In the genomic region with DNA sequence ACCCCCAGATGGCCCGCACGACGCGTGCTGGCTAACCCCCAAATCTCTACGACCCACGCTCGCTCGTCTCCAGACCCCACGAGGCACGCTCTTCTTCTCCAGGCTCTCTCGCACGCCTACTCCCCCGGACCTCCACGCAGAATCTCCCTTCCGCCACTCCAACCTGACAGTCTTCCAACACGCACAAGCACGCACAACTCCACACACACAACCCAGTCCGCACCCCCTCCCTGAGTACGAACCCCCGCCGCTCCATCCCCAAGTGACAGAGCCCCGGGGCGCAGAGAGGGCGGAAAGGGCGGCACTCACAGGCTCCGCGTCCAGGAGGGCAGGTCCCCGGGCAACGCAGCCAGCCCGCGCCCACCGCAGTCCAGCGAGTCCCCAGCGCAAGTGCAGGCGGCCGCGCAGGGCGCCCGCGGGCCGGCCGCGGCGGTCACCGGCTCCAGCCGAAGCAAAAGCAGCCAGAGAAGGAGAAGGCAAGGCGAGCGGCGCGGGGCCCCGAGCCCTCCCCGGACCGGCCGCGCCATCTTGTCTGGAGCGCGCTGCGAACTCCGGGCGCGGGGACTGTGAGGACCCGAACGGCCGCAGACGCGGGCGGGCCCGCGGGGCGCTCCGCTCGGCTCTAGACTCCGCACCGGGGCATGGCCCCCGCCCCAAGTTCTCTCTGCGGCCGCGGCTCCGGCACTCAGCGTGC, we compare ENCODE assay signal across 1 cellular context.
TF ChIP-seq lines count a peak whose summit lies in the region.

No MANE protein-coding gene starts in this region.

TF ChIP-seq in HepG2, 621 proteins besides CTCF, POLR2A, EP300 and RAD21 (continued from another document and continues in another):
- TF ChIP-seq, protein P1, sequence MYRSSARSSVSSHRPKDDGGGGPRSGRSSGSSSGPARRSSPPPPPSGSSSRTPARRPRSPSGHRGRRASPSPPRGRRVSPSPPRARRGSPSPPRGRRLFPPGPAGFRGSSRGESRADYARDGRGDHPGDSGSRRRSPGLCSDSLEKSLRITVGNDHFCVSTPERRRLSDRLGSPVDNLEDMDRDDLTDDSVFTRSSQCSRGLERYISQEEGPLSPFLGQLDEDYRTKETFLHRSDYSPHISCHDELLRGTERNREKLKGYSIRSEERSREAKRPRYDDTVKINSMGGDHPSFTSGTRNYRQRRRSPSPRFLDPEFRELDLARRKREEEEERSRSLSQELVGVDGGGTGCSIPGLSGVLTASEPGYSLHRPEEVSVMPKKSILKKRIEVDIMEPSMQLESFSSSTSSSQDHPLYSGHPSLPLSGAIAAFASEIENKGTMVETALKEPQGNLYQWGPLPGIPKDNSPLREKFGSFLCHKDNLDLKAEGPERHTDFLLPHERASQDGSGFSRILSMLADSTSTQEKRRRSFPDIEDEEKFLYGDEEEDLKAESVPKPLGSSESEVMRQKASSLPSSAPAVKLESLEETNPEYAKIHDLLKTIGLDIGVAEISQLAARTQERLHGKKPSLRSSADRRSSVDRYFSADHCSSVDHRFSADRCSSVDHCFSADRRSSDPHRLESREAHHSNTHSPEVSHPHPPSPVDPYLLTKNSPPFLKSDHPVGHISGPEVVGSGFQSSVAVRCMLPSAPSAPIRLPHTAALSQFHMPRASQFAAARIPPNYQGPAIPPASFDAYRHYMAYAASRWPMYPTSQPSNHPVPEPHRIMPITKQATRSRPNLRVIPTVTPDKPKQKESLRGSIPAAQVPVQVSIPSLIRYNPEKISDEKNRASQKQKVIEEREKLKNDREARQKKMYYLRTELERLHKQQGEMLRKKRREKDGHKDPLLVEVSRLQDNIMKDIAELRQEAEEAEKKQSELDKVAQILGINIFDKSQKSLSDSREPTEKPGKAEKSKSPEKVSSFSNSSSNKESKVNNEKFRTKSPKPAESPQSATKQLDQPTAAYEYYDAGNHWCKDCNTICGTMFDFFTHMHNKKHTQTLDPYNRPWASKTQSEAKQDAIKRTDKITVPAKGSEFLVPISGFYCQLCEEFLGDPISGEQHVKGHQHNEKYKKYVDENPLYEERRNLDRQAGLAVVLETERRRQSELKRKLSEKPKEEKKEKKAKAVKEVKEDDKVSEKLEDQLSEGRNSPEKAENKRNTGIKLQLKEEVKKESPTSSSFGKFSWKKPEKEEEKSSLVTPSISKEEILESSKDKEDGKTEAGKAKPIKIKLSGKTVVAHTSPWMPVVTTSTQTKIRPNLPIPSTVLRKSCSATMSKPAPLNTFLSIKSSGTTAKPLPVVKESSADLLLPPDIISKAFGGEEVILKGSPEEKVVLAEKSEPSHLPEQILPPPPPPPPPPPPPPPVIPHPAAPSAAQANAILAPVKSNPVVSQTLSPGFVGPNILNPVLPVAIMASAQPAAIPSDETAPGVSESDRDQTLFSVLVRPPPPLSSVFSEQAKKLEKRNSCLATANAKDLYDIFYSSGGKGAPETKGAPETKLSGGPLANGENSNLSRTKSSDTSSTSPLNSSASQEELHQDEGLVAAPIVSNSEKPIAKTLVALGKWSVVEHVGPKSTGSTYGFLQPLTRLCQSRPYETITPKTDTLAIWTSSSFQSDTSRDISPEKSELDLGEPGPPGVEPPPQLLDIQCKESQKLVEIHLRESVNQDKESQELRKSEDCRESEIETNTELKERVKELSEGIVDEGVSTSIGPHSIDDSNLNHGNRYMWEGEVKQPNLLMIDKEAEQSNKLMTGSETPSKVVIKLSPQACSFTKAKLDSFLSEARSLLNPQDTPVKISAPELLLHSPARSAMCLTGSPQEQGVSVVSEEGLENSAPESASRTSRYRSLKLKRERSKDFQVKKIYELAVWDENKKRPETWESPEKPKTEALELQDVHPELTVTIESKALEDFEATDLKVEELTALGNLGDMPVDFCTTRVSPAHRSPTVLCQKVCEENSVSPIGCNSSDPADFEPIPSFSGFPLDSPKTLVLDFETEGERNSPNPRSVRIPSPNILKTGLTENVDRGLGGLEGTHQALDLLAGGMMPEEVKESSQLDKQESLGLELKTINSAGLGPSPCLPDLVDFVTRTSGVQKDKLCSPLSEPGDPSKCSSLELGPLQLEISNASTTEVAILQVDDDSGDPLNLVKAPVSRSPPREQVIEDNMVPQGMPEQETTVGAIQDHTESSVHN (CRISPR knock-in tag; IDR thresholded peaks at IDR 0.05) = no peak
- TF ChIP-seq, protein P2, sequence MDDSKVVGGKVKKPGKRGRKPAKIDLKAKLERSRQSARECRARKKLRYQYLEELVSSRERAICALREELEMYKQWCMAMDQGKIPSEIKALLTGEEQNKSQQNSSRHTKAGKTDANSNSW (CRISPR knock-in tag; IDR thresholded peaks at IDR 0.05; ENCODE audit: borderline replicate concordance) = 0 out of 2 replicates have a peak, but pooled peaks have one; percentile 29
- TF ChIP-seq PHF8 (CRISPR knock-in tag; IDR thresholded peaks at IDR 0.05) (no peak), FOXA3 (CRISPR knock-in tag; IDR thresholded peaks at IDR 0.05) (no peak), PAF1 (CRISPR knock-in tag; IDR thresholded peaks at IDR 0.05) (no peak), ZNF343 (CRISPR knock-in tag; IDR thresholded peaks at IDR 0.05) (no peak), FOXO1 (CRISPR knock-in tag; IDR thresholded peaks at IDR 0.05) (no peak), DMAP1 (CRISPR knock-in tag; IDR thresholded peaks at IDR 0.05) (no peak), NFE2L1 (CRISPR knock-in tag; IDR thresholded peaks at IDR 0.05; ENCODE audit: borderline replicate concordance) (no peak), KLF12 (CRISPR knock-in tag; IDR thresholded peaks at IDR 0.05; ENCODE audit: borderline replicate concordance) (0 out of 2 replicates have a peak, but pooled peaks have one; percentile 1), ZKSCAN1 (IDR thresholded peaks at IDR 0.05; ENCODE audit: low read length) (no peak), NFKB2 (CRISPR knock-in tag; IDR thresholded peaks at IDR 0.05; ENCODE audit: borderline replicate concordance) (peak; percentile 59; the same call in 1 of the 2 replicates), SPEN (CRISPR knock-in tag; IDR thresholded peaks at IDR 0.05; ENCODE audit: low read depth) (no peak), JDP2 (CRISPR knock-in tag; IDR thresholded peaks at IDR 0.05; ENCODE audit: borderline replicate concordance) (no peak), CAMTA2 (CRISPR knock-in tag; IDR thresholded peaks at IDR 0.05; ENCODE audit: borderline replicate concordance) (no peak), YY1 (IDR thresholded peaks at IDR 0.05; ENCODE audit: insufficient read depth, insufficient replicate concordance, low read depth, low read length) (peak; percentile 86), ZNF703 (CRISPR knock-in tag; IDR thresholded peaks at IDR 0.05; ENCODE audit: borderline replicate concordance) (no peak), CBX1 (IDR thresholded peaks at IDR 0.05; ENCODE audit: low read depth) (no peak), ZNF577 (CRISPR knock-in tag; IDR thresholded peaks at IDR 0.05; ENCODE audit: borderline replicate concordance, low read depth) (no peak), CHD4 (IDR thresholded peaks at IDR 0.05; ENCODE audit: borderline replicate concordance, low read length) (no peak), ZNF615 (CRISPR knock-in tag; IDR thresholded peaks at IDR 0.05; ENCODE audit: borderline replicate concordance) (no peak), GABPA (IDR thresholded peaks at IDR 0.05; ENCODE audit: low read depth, low read length) (no peak), GABPA (CRISPR knock-in tag; IDR thresholded peaks at IDR 0.05; ENCODE audit: low read depth) (no peak), FOXM1 (CRISPR knock-in tag; IDR thresholded peaks at IDR 0.05) (no peak)
- TF ChIP-seq, protein P3, sequence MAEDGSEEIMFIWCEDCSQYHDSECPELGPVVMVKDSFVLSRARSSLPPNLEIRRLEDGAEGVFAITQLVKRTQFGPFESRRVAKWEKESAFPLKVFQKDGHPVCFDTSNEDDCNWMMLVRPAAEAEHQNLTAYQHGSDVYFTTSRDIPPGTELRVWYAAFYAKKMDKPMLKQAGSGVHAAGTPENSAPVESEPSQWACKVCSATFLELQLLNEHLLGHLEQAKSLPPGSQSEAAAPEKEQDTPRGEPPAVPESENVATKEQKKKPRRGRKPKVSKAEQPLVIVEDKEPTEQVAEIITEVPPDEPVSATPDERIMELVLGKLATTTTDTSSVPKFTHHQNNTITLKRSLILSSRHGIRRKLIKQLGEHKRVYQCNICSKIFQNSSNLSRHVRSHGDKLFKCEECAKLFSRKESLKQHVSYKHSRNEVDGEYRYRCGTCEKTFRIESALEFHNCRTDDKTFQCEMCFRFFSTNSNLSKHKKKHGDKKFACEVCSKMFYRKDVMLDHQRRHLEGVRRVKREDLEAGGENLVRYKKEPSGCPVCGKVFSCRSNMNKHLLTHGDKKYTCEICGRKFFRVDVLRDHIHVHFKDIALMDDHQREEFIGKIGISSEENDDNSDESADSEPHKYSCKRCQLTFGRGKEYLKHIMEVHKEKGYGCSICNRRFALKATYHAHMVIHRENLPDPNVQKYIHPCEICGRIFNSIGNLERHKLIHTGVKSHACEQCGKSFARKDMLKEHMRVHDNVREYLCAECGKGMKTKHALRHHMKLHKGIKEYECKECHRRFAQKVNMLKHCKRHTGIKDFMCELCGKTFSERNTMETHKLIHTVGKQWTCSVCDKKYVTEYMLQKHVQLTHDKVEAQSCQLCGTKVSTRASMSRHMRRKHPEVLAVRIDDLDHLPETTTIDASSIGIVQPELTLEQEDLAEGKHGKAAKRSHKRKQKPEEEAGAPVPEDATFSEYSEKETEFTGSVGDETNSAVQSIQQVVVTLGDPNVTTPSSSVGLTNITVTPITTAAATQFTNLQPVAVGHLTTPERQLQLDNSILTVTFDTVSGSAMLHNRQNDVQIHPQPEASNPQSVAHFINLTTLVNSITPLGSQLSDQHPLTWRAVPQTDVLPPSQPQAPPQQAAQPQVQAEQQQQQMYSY (CRISPR knock-in tag; IDR thresholded peaks at IDR 0.05) = peak; percentile 38; the same call in 1 of the 2 replicates
- TF ChIP-seq, protein P4, sequence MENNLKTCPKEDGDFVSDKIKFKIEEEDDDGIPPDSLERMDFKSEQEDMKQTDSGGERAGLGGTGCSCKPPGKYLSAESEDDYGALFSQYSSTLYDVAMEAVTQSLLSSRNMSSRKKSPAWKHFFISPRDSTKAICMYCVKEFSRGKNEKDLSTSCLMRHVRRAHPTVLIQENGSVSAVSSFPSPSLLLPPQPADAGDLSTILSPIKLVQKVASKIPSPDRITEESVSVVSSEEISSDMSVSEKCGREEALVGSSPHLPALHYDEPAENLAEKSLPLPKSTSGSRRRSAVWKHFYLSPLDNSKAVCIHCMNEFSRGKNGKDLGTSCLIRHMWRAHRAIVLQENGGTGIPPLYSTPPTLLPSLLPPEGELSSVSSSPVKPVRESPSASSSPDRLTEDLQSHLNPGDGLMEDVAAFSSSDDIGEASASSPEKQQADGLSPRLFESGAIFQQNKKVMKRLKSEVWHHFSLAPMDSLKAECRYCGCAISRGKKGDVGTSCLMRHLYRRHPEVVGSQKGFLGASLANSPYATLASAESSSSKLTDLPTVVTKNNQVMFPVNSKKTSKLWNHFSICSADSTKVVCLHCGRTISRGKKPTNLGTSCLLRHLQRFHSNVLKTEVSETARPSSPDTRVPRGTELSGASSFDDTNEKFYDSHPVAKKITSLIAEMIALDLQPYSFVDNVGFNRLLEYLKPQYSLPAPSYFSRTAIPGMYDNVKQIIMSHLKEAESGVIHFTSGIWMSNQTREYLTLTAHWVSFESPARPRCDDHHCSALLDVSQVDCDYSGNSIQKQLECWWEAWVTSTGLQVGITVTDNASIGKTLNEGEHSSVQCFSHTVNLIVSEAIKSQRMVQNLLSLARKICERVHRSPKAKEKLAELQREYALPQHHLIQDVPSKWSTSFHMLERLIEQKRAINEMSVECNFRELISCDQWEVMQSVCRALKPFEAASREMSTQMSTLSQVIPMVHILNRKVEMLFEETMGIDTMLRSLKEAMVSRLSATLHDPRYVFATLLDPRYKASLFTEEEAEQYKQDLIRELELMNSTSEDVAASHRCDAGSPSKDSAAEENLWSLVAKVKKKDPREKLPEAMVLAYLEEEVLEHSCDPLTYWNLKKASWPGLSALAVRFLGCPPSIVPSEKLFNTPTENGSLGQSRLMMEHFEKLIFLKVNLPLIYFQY (CRISPR knock-in tag; IDR thresholded peaks at IDR 0.05; ENCODE audit: borderline replicate concordance) = no peak
- TF ChIP-seq, protein P5, sequence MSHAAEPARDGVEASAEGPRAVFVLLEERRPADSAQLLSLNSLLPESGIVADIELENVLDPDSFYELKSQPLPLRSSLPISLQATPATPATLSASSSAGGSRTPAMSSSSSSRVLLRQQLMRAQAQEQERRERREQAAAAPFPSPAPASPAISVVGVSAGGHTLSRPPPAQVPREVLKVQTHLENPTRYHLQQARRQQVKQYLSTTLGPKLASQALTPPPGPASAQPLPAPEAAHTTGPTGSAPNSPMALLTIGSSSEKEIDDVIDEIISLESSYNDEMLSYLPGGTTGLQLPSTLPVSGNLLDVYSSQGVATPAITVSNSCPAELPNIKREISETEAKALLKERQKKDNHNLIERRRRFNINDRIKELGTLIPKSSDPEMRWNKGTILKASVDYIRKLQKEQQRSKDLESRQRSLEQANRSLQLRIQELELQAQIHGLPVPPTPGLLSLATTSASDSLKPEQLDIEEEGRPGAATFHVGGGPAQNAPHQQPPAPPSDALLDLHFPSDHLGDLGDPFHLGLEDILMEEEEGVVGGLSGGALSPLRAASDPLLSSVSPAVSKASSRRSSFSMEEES (CRISPR knock-in tag; IDR thresholded peaks at IDR 0.05) = no peak
- TF ChIP-seq, protein P6, sequence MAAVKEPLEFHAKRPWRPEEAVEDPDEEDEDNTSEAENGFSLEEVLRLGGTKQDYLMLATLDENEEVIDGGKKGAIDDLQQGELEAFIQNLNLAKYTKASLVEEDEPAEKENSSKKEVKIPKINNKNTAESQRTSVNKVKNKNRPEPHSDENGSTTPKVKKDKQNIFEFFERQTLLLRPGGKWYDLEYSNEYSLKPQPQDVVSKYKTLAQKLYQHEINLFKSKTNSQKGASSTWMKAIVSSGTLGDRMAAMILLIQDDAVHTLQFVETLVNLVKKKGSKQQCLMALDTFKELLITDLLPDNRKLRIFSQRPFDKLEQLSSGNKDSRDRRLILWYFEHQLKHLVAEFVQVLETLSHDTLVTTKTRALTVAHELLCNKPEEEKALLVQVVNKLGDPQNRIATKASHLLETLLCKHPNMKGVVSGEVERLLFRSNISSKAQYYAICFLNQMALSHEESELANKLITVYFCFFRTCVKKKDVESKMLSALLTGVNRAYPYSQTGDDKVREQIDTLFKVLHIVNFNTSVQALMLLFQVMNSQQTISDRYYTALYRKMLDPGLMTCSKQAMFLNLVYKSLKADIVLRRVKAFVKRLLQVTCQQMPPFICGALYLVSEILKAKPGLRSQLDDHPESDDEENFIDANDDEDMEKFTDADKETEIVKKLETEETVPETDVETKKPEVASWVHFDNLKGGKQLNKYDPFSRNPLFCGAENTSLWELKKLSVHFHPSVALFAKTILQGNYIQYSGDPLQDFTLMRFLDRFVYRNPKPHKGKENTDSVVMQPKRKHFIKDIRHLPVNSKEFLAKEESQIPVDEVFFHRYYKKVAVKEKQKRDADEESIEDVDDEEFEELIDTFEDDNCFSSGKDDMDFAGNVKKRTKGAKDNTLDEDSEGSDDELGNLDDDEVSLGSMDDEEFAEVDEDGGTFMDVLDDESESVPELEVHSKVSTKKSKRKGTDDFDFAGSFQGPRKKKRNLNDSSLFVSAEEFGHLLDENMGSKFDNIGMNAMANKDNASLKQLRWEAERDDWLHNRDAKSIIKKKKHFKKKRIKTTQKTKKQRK (IDR thresholded peaks at IDR 0.05; ENCODE audit: low read length) = no peak
- TF ChIP-seq, protein P7, sequence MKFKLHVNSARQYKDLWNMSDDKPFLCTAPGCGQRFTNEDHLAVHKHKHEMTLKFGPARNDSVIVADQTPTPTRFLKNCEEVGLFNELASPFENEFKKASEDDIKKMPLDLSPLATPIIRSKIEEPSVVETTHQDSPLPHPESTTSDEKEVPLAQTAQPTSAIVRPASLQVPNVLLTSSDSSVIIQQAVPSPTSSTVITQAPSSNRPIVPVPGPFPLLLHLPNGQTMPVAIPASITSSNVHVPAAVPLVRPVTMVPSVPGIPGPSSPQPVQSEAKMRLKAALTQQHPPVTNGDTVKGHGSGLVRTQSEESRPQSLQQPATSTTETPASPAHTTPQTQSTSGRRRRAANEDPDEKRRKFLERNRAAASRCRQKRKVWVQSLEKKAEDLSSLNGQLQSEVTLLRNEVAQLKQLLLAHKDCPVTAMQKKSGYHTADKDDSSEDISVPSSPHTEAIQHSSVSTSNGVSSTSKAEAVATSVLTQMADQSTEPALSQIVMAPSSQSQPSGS (CRISPR knock-in tag; IDR thresholded peaks at IDR 0.05) = no peak
